30 cellular contexts compared by ENCODE assay signal in the genomic region with DNA sequence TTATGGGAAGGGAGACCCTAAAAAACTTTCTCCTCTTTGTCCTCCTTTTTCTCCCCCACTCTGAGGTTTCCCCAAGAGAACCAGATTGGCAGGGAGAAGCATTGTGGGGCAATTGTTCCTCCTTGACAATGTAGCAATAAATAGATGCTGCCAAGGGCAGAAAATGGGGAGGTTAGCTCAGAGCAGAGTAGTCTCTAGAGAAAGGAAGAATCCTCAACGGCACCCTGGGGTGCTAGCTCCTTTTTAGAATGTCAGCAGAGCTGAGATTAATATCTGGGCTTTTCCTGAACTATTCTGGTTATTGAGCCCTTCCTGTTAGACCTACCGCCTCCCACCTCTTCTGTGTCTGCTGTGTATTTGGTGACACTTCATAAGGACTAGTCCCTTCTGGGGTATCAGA. TPM values are rescaled to one million over a fixed set of nuclear protein-coding genes. Genes with fewer than 3 reads are reported as not detected.
DNase-seq lines count a peak whose midpoint lies in the region; ATAC-seq, FAIRE-seq and TF ChIP-seq lines count a peak whose summit lies in the region.
"Had no signal": no experiment of that assay in that cellular context is flagged by ENCODE, and none has a peak within 500 bp of the region (broad histone marks: within the 10 kb centered on the region; RNA-seq: fewer than 3 reads in every experiment).

No MANE protein-coding gene starts in this region.

- no peak overlapping the region for H2BK5ac ChIP-seq in trophoblast cell (ENCODE audit: low read depth, low read length, poor library complexity)

- H4K91ac ChIP-seq in trophoblast cell (ENCODE audit: low read depth, low read length): no peak overlapping the region

- no peak overlapping the region for H4K8ac ChIP-seq in trophoblast cell (ENCODE audit: low read depth, low read length)

- H3K9me3 ChIP-seq in HepG2 (ENCODE audit: low read length) (no peaks in the 10 kb centered on the region), right lobe of liver (no peaks in the 10 kb centered on the region), trophoblast cell (ENCODE audit: insufficient read depth, low read depth, low read length) (peaks cover 2% of the 10 kb centered on the region)
- H3K9me3 ChIP-seq: Peyer's patch, SJSA1, upper lobe of left lung had no signal

- H3K9ac ChIP-seq in HepG2 (ENCODE audit: insufficient read depth, low read depth, low read length) (no peak overlapping the region), trophoblast cell (ENCODE audit: low read length) (peak overlapping the region; percentile 51)

- no peak for TF ChIP-seq CTCF in HepG2 (CRISPR knock-in tag; IDR thresholded peaks at IDR 0.05)
- no peak for TF ChIP-seq CTCF in right lobe of liver (IDR thresholded peaks at IDR 0.05)
- no peak for TF ChIP-seq CTCF in NB4 (IDR thresholded peaks at IDR 0.05; ENCODE audit: low read depth, low read length)
- TF ChIP-seq CTCF in RWPE1 (conservative IDR thresholded peaks at IDR 0.05; ENCODE audit: low read depth): no peak

- H3K27me3 ChIP-seq in HepG2 (ENCODE audit: control insufficient read depth in 1 of 2, insufficient read depth in 2 of 2, low read length in 2 of 2) (no peaks in the 10 kb centered on the region), right lobe of liver (no peaks in the 10 kb centered on the region), trophoblast cell (ENCODE audit: insufficient read depth, low read length) (no peaks in the 10 kb centered on the region)
- H3K27me3 ChIP-seq: hepatocyte, Peyer's patch, SJSA1, upper lobe of left lung had no signal

- H3K27ac ChIP-seq in HepG2 (ENCODE audit: extremely low read length, insufficient read depth, low read length): peak overlapping the region; percentile 17
- H3K27ac ChIP-seq in right lobe of liver: peak overlapping the region in 1 of 3 donors; percentile 16
- H3K27ac ChIP-seq in trophoblast cell (ENCODE audit: low read depth, low read length): no peak overlapping the region
- no peak overlapping the region for H3K27ac ChIP-seq in RWPE1
- H3K27ac ChIP-seq: hepatocyte, Peyer's patch, SJSA1, upper lobe of left lung, WERI-Rb-1 had no signal

- H3K27me3 Mint-ChIP-seq in activated naive CD8-positive, alpha-beta T cell treated with anti-CD3 and anti-CD28 coated beads, Interleukin-2, amount 50 U/mL, for 24 hours: no peaks in the 10 kb centered on the region

- BruUV-seq in HepG2 (replicated peaks; lab: Mats Ljungman, UMichigan): no TSS peak

- CTCF ChIA-PET in HepG2 (lab: Yijun Ruan, JAX; ENCODE audit: low intra/inter-chr PET ratio, low total read pairs) (no interaction called here), RWPE1 (lab: Yijun Ruan, JAX) (interaction anchor here (0.6 kb wide), 1 partner anchor 111 kb away, joined by 3 read pairs; no protein-coding TSS in a partner anchor)

- H3K79me2 ChIP-seq in HepG2 (ENCODE audit: insufficient read depth, low read length) (peaks cover 4% of the 10 kb centered on the region), trophoblast cell (ENCODE audit: control insufficient read depth, insufficient read depth, low read length, poor library complexity) (peaks cover 2% of the 10 kb centered on the region)

- no peak for DNase-seq in HepG2 (ENCODE audit: low spot score)
- DNase-seq in right lobe of liver: no peak
- DNase-seq in NB4 (ENCODE audit: low read depth): peak; percentile 63
- DNase-seq in activated naive CD8-positive, alpha-beta T cell treated with anti-CD3 and anti-CD28 coated beads, Interleukin-2, amount 50 U/mL, for 24 hours: no peak
- no peak for DNase-seq in trophoblast cell
- DNase-seq in dedifferentiated amniotic fluid mesenchymal stem cell (ENCODE audit: extremely low spot score): no peak
- no peak for DNase-seq in RWPE1 (ENCODE audit: low spot score)
- DNase-seq in middle frontal gyrus (ENCODE audit: extremely low spot score, low spot score): no peak
- DNase-seq: DMS53; effector CD8-positive, alpha-beta T cell; foreskin melanocyte; GDM1; immature natural killer cell; mesenchymal stem cell; MM.1S; NCI-H1436 treated with DMSO at 0.1 percent for 48 hours; NCI-H524; NK-92 treated with Interleukin-12 subunit alpha and Interleukin-12 subunit beta, amount 100 ng/mL, for 24 hours; occipital lobe; Peyer's patch; stimulated activated CD8-positive, alpha-beta memory T cell treated with anti-CD3 and anti-CD28 coated beads, Interleukin-4, amount 100 ng/mL, for 48 hours; T-helper 9 cell; upper lobe of left lung; WERI-Rb-1 had no signal

- H3K4me1 Mint-ChIP-seq in activated naive CD8-positive, alpha-beta T cell treated with anti-CD3 and anti-CD28 coated beads, Interleukin-2, amount 50 U/mL, for 24 hours: peaks cover 87% of the 10 kb centered on the region

- H3K4me3 Mint-ChIP-seq in activated naive CD8-positive, alpha-beta T cell treated with anti-CD3 and anti-CD28 coated beads, Interleukin-2, amount 50 U/mL, for 24 hours: no peak overlapping the region
- H3K4me3 Mint-ChIP-seq: immature natural killer cell had no signal

- H3K36me3 Mint-ChIP-seq in activated naive CD8-positive, alpha-beta T cell treated with anti-CD3 and anti-CD28 coated beads, Interleukin-2, amount 50 U/mL, for 24 hours (ENCODE audit: low read depth): peaks cover 52% of the 10 kb centered on the region

- H3K4ac ChIP-seq in trophoblast cell (ENCODE audit: low read depth, low read length): no peak overlapping the region

- H3K4me1 ChIP-seq in HepG2 (ENCODE audit: insufficient read depth, low read length) (peaks cover 31% of the 10 kb centered on the region), right lobe of liver (peaks cover 0 to 23% (median 8%) of the 10 kb centered on the region in 4 donors), trophoblast cell (ENCODE audit: control insufficient read depth in 1 of 2, insufficient read depth in 2 of 2, low read length in 2 of 2) (peaks cover 0 to 3% of the 10 kb centered on the region in 2 experiments)

- no peaks in the 10 kb centered on the region for H3K9me3 Mint-ChIP-seq in activated naive CD8-positive, alpha-beta T cell treated with anti-CD3 and anti-CD28 coated beads, Interleukin-2, amount 50 U/mL, for 24 hours
- H3K9me3 Mint-ChIP-seq: immature natural killer cell had no signal

- no peak for FAIRE-seq in HepG2 (lab: Jason Lieb, UNC)
- FAIRE-seq: GM18507, K562 had no signal

- in situ Hi-C loops in HepG2 (cut with HindIII; ENCODE audit: extremely low pct_ligation_motif_present, low pct_unique_long_range_greater_than_20kb): loop anchor here (10.0 kb wide), 1 partner anchor 62 kb away; a partner anchor contains a TSS

- H3K14ac ChIP-seq in trophoblast cell (ENCODE audit: low read length): no peak overlapping the region

- 88% methylated on average over 2 of the region's 2 CpGs for WGBS in HepG2 (ENCODE audit: low lambda C conversion rate)
- WGBS in right lobe of liver (ENCODE audit: insufficient coverage, low coverage, low lambda C conversion rate, missing lambda C conversion rate): 100% methylated on average over 1 of the region's 2 CpGs
- WGBS in trophoblast cell (ENCODE audit: extremely low coverage, insufficient coverage, insufficient read length): no CpG with 5 or more reads among the region's 2 CpGs

- no peak overlapping the region for H3K23ac ChIP-seq in trophoblast cell (ENCODE audit: low read length)

- TF ChIP-seq RAD21 in HepG2 (CRISPR knock-in tag; IDR thresholded peaks at IDR 0.05): no peak

- no peak overlapping the region for H2BK12ac ChIP-seq in trophoblast cell (ENCODE audit: low read length)

- intact Hi-C loops in HepG2 (cut with micrococcal nuclease; ENCODE audit: unreplicated experiment): loop anchor here (5.0 kb wide), 1 partner anchor 300 kb away; no protein-coding TSS in a partner anchor
- intact Hi-C loops in right lobe of liver (cut with DNase I): no loop called here

- no peak overlapping the region for H3K4me3 ChIP-seq in HepG2 (replicated peaks in 1 of 3; ENCODE audit: insufficient read depth in 1 of 3, low read depth in 2 of 3, low read length in 3 of 3)
- H3K4me3 ChIP-seq in right lobe of liver: no peak overlapping the region
- H3K4me3 ChIP-seq in NB4 (ENCODE audit: low read depth, low read length): no peak overlapping the region
- no peak overlapping the region for H3K4me3 ChIP-seq in trophoblast cell (ENCODE audit: low read depth, low read length)
- H3K4me3 ChIP-seq: hepatocyte, K562, Peyer's patch, SJSA1, upper lobe of left lung had no signal

- peaks cover 0 to 20% of the 10 kb centered on the region in 2 experiments; a peak in 4 of 5 replicates for H3K36me3 ChIP-seq in HepG2 (replicated peaks in 1 of 2; ENCODE audit: control insufficient read depth in 1 of 2, insufficient read depth in 2 of 2, low read length in 2 of 2)
- H3K36me3 ChIP-seq in right lobe of liver: no peaks in the 10 kb centered on the region
- H3K36me3 ChIP-seq in trophoblast cell (ENCODE audit: control insufficient read depth in 1 of 2, insufficient read depth in 2 of 2, low read length in 2 of 2): peaks cover 13 to 16% of the 10 kb centered on the region in 2 experiments

- TF ChIP-seq POLR2A in HepG2 (IDR thresholded peaks at IDR 0.05; ENCODE audit: insufficient read depth in 1 of 2, low read depth in 2 of 2, low read length in 2 of 2) (no peak), right lobe of liver (IDR thresholded peaks at IDR 0.05) (no peak), NB4 (IDR thresholded peaks at IDR 0.05; ENCODE audit: extremely low read depth, insufficient read length) (no peak)

- no peak overlapping the region for H3K18ac ChIP-seq in trophoblast cell (ENCODE audit: low read length)

- H3K4me2 ChIP-seq in HepG2 (ENCODE audit: low read depth, low read length) (no peak overlapping the region), trophoblast cell (ENCODE audit: low read length) (no peak overlapping the region)
- H3K4me2 ChIP-seq: hepatocyte had no signal

- H4K20me1 ChIP-seq in HepG2 (ENCODE audit: insufficient read depth, low read length): no peaks in the 10 kb centered on the region

- no peak overlapping the region for H4K12ac ChIP-seq in trophoblast cell (ENCODE audit: low read depth, low read length)

- H2BK120ac ChIP-seq in trophoblast cell (ENCODE audit: insufficient read depth, low read length, poor library complexity): no peak overlapping the region

- peak overlapping the region; percentile 10 for H3K27ac Mint-ChIP-seq in activated naive CD8-positive, alpha-beta T cell treated with anti-CD3 and anti-CD28 coated beads, Interleukin-2, amount 50 U/mL, for 24 hours

- peaks cover 4% of the 10 kb centered on the region for H3K79me1 ChIP-seq in trophoblast cell (ENCODE audit: low read length)

- no peak for ATAC-seq in HepG2
- no peak for ATAC-seq in right lobe of liver
- no peak for ATAC-seq in activated naive CD8-positive, alpha-beta T cell treated with anti-CD3 and anti-CD28 coated beads, Interleukin-2, amount 50 U/mL, for 24 hours
- ATAC-seq: esophagus mucosa, K562, left lobe of liver had no signal

- TF ChIP-seq EP300 in HepG2 (IDR thresholded peaks at IDR 0.05; ENCODE audit: low read depth in 2 of 2, low read length in 2 of 2) (no peak), HepG2 (CRISPR knock-in tag; IDR thresholded peaks at IDR 0.05; ENCODE audit: borderline replicate concordance) (no peak)

- H2AK5ac ChIP-seq in trophoblast cell (ENCODE audit: low read length): no peak overlapping the region

- POLR2A ChIA-PET in HepG2 (lab: Yijun Ruan, JAX): no interaction called here
- POLR2A ChIA-PET in RWPE1 (lab: Yijun Ruan, JAX; ENCODE audit: low non-redundant PET): no interaction called here

- H2AFZ ChIP-seq in HepG2 (ENCODE audit: low read length): no peak overlapping the region
- H2AFZ ChIP-seq in trophoblast cell (ENCODE audit: insufficient read depth, low read length, poor library complexity): no peak overlapping the region
- H2AFZ ChIP-seq: hepatocyte had no signal

RNA-seq across cellular contexts. Expression of a gene that starts 4.6 kb away (rescaled TPM):
- total RNA-seq in HepG2 (2016; rRNA removed; fragmentation: Illumina TruSeq; extraction: Trizol) (421 and 486 TPM in 2 replicates), right lobe of liver (100 to 1,000 TPM in 2 of 6 experiments, 10 to 100 TPM in 4; 17.2 to 600 (median 24.9) TPM)
- total RNA-seq in HepG2 (2016; cell fraction: cytosol; rRNA removed; fragmentation: Illumina TruSeq; extraction: Trizol; ENCODE audit: low read depth): 72.0 TPM in 2 replicates
- total RNA-seq in HepG2 (2016; cell fraction: insoluble cytoplasmic fraction; rRNA removed; fragmentation: Illumina TruSeq; extraction: Trizol): 458 and 473 TPM in 2 replicates
- 138 and 145 TPM in 2 replicates for total RNA-seq in HepG2 (2016; cell fraction: membrane; rRNA removed; fragmentation: Illumina TruSeq; extraction: Trizol)
- total RNA-seq in HepG2 (2016; cell fraction: nucleus; rRNA removed; fragmentation: Illumina TruSeq; extraction: Trizol): 138 and 140 TPM in 2 replicates
- 137 and 150 TPM in 2 replicates for polyA plus RNA-seq in HepG2 (2011; rRNA removed)
- 378 and 432 TPM in 2 replicates for polyA plus RNA-seq in HepG2 (2011; cell fraction: cytosol; rRNA removed)
- 76.8 and 81.8 TPM in 2 replicates for polyA plus RNA-seq in HepG2 (2011; cell fraction: nucleus; rRNA removed)
- 154 and 167 TPM in 2 replicates for polyA plus RNA-seq in HepG2 (2012)
- 148 and 185 TPM in 2 replicates for polyA plus RNA-seq in HepG2 (2016; cell fraction: cytosol; fragmentation: Illumina TruSeq; extraction: Trizol; ENCODE audit: low read depth)
- 474 and 475 TPM in 2 replicates for polyA plus RNA-seq in HepG2 (2016; cell fraction: insoluble cytoplasmic fraction; fragmentation: Illumina TruSeq; extraction: Trizol; ENCODE audit: low read depth)
- polyA plus RNA-seq in HepG2 (2016; cell fraction: membrane; fragmentation: Illumina TruSeq; extraction: Trizol; ENCODE audit: low read depth): 144 and 146 TPM in 2 replicates
- 247 and 273 TPM in 2 replicates for polyA plus RNA-seq in HepG2 (2016; cell fraction: nucleus; fragmentation: Illumina TruSeq; extraction: Trizol; ENCODE audit: insufficient read depth, low read depth)
- polyA minus RNA-seq in HepG2 (2011; rRNA and poly(A)+ RNA removed; ENCODE audit: low replicate concordance): 68.8 and 527 TPM in 2 replicates
- 25.4 and 29.8 TPM in 2 replicates for polyA minus RNA-seq in HepG2 (2011; cell fraction: cytosol; rRNA and poly(A)+ RNA removed)
- polyA minus RNA-seq in HepG2 (2011; cell fraction: nucleus; rRNA and poly(A)+ RNA removed): 35.5 and 41.8 TPM in 2 replicates
- 894 and 933 TPM in 2 replicates for polyA plus RNA-seq in trophoblast cell (2013)

RNA-seq across cellular contexts. Expression of a gene that starts 16.3 kb away (rescaled TPM):
- total RNA-seq in HepG2 (2016; rRNA removed; fragmentation: Illumina TruSeq; extraction: Trizol) (0.58 and 0.76 TPM in 2 replicates), right lobe of liver (1 to 10 TPM in 5 of 6 experiments, under 1 TPM in 1; 0.99 to 2.6 (median 2.3) TPM)
- 0.18 and 0.30 TPM in 2 replicates for total RNA-seq in HepG2 (2016; cell fraction: cytosol; rRNA removed; fragmentation: Illumina TruSeq; extraction: Trizol; ENCODE audit: low read depth)
- 0.74 and 1.4 TPM in 2 replicates for total RNA-seq in HepG2 (2016; cell fraction: insoluble cytoplasmic fraction; rRNA removed; fragmentation: Illumina TruSeq; extraction: Trizol)
- total RNA-seq in HepG2 (2016; cell fraction: membrane; rRNA removed; fragmentation: Illumina TruSeq; extraction: Trizol): 1.1 and 1.6 TPM in 2 replicates
- 1.3 and 1.9 TPM in 2 replicates for total RNA-seq in HepG2 (2016; cell fraction: nucleus; rRNA removed; fragmentation: Illumina TruSeq; extraction: Trizol)
- polyA plus RNA-seq in HepG2 (2011; rRNA removed): 2.2 TPM in 2 replicates
- 0.97 and 1.1 TPM in 2 replicates for polyA plus RNA-seq in HepG2 (2011; cell fraction: cytosol; rRNA removed)
- 9.8 and 10.5 TPM in 2 replicates for polyA plus RNA-seq in HepG2 (2011; cell fraction: nucleus; rRNA removed)
- polyA plus RNA-seq in HepG2 (2012): 2.3 and 2.6 TPM in 2 replicates
- polyA plus RNA-seq in HepG2 (2016; cell fraction: cytosol; fragmentation: Illumina TruSeq; extraction: Trizol; ENCODE audit: low read depth): 0.14 and 0.19 TPM in 2 replicates
- 1.8 and 2.6 TPM in 2 replicates for polyA plus RNA-seq in HepG2 (2016; cell fraction: insoluble cytoplasmic fraction; fragmentation: Illumina TruSeq; extraction: Trizol; ENCODE audit: low read depth)
- 1.4 TPM in 2 replicates for polyA plus RNA-seq in HepG2 (2016; cell fraction: membrane; fragmentation: Illumina TruSeq; extraction: Trizol; ENCODE audit: low read depth)
- 5.8 and 8.1 TPM in 2 replicates for polyA plus RNA-seq in HepG2 (2016; cell fraction: nucleus; fragmentation: Illumina TruSeq; extraction: Trizol; ENCODE audit: insufficient read depth, low read depth)
- polyA minus RNA-seq in HepG2 (2011; rRNA and poly(A)+ RNA removed; ENCODE audit: low replicate concordance): 2.8 and 5.2 TPM in 2 replicates
- polyA minus RNA-seq in HepG2 (2011; cell fraction: cytosol; rRNA and poly(A)+ RNA removed): 1.1 and 1.3 TPM in 2 replicates
- polyA minus RNA-seq in HepG2 (2011; cell fraction: nucleus; rRNA and poly(A)+ RNA removed): 3.4 and 5.0 TPM in 2 replicates
- 5.2 and 5.4 TPM in 2 replicates for polyA plus RNA-seq in trophoblast cell (2013)

RNA-seq across cellular contexts. Expression of a gene that starts 40.1 kb away (rescaled TPM):
- total RNA-seq in HepG2 (2016; rRNA removed; fragmentation: Illumina TruSeq; extraction: Trizol) (23.9 and 24.6 TPM in 2 replicates), right lobe of liver (10 to 100 TPM; 31.5 to 63.7 (median 47.9) TPM)
- 3.8 and 3.9 TPM in 2 replicates for total RNA-seq in HepG2 (2016; cell fraction: cytosol; rRNA removed; fragmentation: Illumina TruSeq; extraction: Trizol; ENCODE audit: low read depth)
- 22.3 and 22.8 TPM in 2 replicates for total RNA-seq in HepG2 (2016; cell fraction: insoluble cytoplasmic fraction; rRNA removed; fragmentation: Illumina TruSeq; extraction: Trizol)
- 7.8 and 8.4 TPM in 2 replicates for total RNA-seq in HepG2 (2016; cell fraction: membrane; rRNA removed; fragmentation: Illumina TruSeq; extraction: Trizol)
- 20.4 and 20.9 TPM in 2 replicates for total RNA-seq in HepG2 (2016; cell fraction: nucleus; rRNA removed; fragmentation: Illumina TruSeq; extraction: Trizol)
- polyA plus RNA-seq in HepG2 (2011; rRNA removed): 25.9 and 28.9 TPM in 2 replicates
- polyA plus RNA-seq in HepG2 (2011; cell fraction: cytosol; rRNA removed): 20.0 and 24.2 TPM in 2 replicates
- 30.0 and 31.3 TPM in 2 replicates for polyA plus RNA-seq in HepG2 (2011; cell fraction: nucleus; rRNA removed)
- 9.8 and 12.4 TPM in 2 replicates for polyA plus RNA-seq in HepG2 (2012)
- 2.0 and 2.2 TPM in 2 replicates for polyA plus RNA-seq in HepG2 (2016; cell fraction: cytosol; fragmentation: Illumina TruSeq; extraction: Trizol; ENCODE audit: low read depth)
- polyA plus RNA-seq in HepG2 (2016; cell fraction: insoluble cytoplasmic fraction; fragmentation: Illumina TruSeq; extraction: Trizol; ENCODE audit: low read depth): 22.7 and 23.4 TPM in 2 replicates
- polyA plus RNA-seq in HepG2 (2016; cell fraction: membrane; fragmentation: Illumina TruSeq; extraction: Trizol; ENCODE audit: low read depth): 3.8 and 4.7 TPM in 2 replicates
- 31.4 and 33.9 TPM in 2 replicates for polyA plus RNA-seq in HepG2 (2016; cell fraction: nucleus; fragmentation: Illumina TruSeq; extraction: Trizol; ENCODE audit: insufficient read depth, low read depth)
- 44.5 and 46.8 TPM in 2 replicates for polyA minus RNA-seq in HepG2 (2011; rRNA and poly(A)+ RNA removed; ENCODE audit: low replicate concordance)
- polyA minus RNA-seq in HepG2 (2011; cell fraction: cytosol; rRNA and poly(A)+ RNA removed): 12.1 and 15.9 TPM in 2 replicates
- 25.6 and 32.1 TPM in 2 replicates for polyA minus RNA-seq in HepG2 (2011; cell fraction: nucleus; rRNA and poly(A)+ RNA removed)
- 22.7 and 23.0 TPM in 2 replicates for polyA plus RNA-seq in trophoblast cell (2013)

RNA-seq across cellular contexts. Expression of a gene that starts 42.8 kb away (rescaled TPM):
- total RNA-seq in HepG2 (2016; rRNA removed; fragmentation: Illumina TruSeq; extraction: Trizol) (55.2 and 93.6 TPM in 2 replicates), right lobe of liver (100 to 1,000 TPM in 1 of 6 experiments, 10 to 100 TPM in 5; 39.1 to 139 (median 66.9) TPM)
- 36.1 and 42.2 TPM in 2 replicates for total RNA-seq in HepG2 (2016; cell fraction: cytosol; rRNA removed; fragmentation: Illumina TruSeq; extraction: Trizol; ENCODE audit: low read depth)
- total RNA-seq in HepG2 (2016; cell fraction: insoluble cytoplasmic fraction; rRNA removed; fragmentation: Illumina TruSeq; extraction: Trizol): 46.7 and 98.5 TPM in 2 replicates
- total RNA-seq in HepG2 (2016; cell fraction: membrane; rRNA removed; fragmentation: Illumina TruSeq; extraction: Trizol): 46.8 and 48.3 TPM in 2 replicates
- total RNA-seq in HepG2 (2016; cell fraction: nucleus; rRNA removed; fragmentation: Illumina TruSeq; extraction: Trizol): 117 and 127 TPM in 2 replicates
- polyA plus RNA-seq in HepG2 (2011; rRNA removed): 358 and 371 TPM in 2 replicates
- 214 and 230 TPM in 2 replicates for polyA plus RNA-seq in HepG2 (2011; cell fraction: cytosol; rRNA removed)
- polyA plus RNA-seq in HepG2 (2011; cell fraction: nucleus; rRNA removed): 367 and 383 TPM in 2 replicates
- polyA plus RNA-seq in HepG2 (2012): 198 and 242 TPM in 2 replicates
- polyA plus RNA-seq in HepG2 (2016; cell fraction: cytosol; fragmentation: Illumina TruSeq; extraction: Trizol; ENCODE audit: low read depth): 24.3 and 27.5 TPM in 2 replicates
- 35.3 and 44.6 TPM in 2 replicates for polyA plus RNA-seq in HepG2 (2016; cell fraction: insoluble cytoplasmic fraction; fragmentation: Illumina TruSeq; extraction: Trizol; ENCODE audit: low read depth)
- polyA plus RNA-seq in HepG2 (2016; cell fraction: membrane; fragmentation: Illumina TruSeq; extraction: Trizol; ENCODE audit: low read depth): 26.3 and 32.3 TPM in 2 replicates
- polyA plus RNA-seq in HepG2 (2016; cell fraction: nucleus; fragmentation: Illumina TruSeq; extraction: Trizol; ENCODE audit: insufficient read depth, low read depth): 175 and 182 TPM in 2 replicates
- 35.9 and 876 TPM in 2 replicates for polyA minus RNA-seq in HepG2 (2011; rRNA and poly(A)+ RNA removed; ENCODE audit: low replicate concordance)
- polyA minus RNA-seq in HepG2 (2011; cell fraction: cytosol; rRNA and poly(A)+ RNA removed): 280 and 283 TPM in 2 replicates
- polyA minus RNA-seq in HepG2 (2011; cell fraction: nucleus; rRNA and poly(A)+ RNA removed): 466 and 567 TPM in 2 replicates
- polyA plus RNA-seq in trophoblast cell (2013): 89.0 and 92.2 TPM in 2 replicates
- total RNA-seq: SJSA1 had no signal
- polyA plus RNA-seq: immature natural killer cell had no signal
